ENCODE assay signal across 3 cellular contexts in the genomic region with DNA sequence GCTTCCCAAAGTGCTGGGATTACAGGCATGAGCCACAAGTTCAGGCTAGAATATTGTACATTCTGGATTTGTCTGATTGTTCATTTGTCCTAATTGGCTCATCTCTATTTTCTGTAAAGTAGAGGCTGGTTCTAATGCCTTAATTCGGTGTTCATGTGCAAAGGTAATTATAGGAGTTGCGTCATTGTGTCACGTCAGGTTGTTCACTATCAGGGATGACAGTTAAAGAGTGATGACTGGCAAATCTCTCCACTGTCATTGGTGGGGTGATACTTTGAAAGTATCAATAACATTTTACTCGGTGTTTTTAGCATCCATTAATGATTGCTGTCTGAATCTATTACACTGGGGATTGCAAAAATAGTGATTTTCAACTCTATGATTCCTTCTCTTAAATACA.
TF ChIP-seq lines count a peak whose summit lies in the region.

No MANE protein-coding gene starts in this region.

TF ChIP-seq in HepG2, 621 proteins besides CTCF, POLR2A, EP300 and RAD21:
- TF ChIP-seq ZNF546 (CRISPR knock-in tag; conservative IDR thresholded peaks at IDR 0.05) (no peak), CEBPB (IDR thresholded peaks at IDR 0.05; ENCODE audit: borderline replicate concordance, low read depth, low read length) (0 out of 2 replicates have a peak, but pooled peaks have one; percentile 9)

TF ChIP-seq in IMR-90, 13 proteins besides CTCF, POLR2A, EP300 and RAD21:
- TF ChIP-seq RFX5 (IDR thresholded peaks at IDR 0.05; ENCODE audit: low read depth, low read length) (no peak), MAFK (IDR thresholded peaks at IDR 0.05; ENCODE audit: low read depth, low read length) (no peak), SMC3 (IDR thresholded peaks at IDR 0.05; ENCODE audit: low read depth, low read length) (no peak), MXI1 (IDR thresholded peaks at IDR 0.05; ENCODE audit: borderline replicate concordance, low read depth, low read length) (no peak), CEBPB (IDR thresholded peaks at IDR 0.05; ENCODE audit: low read depth, low read length) (peak; percentile 44; the same call in 1 of the 2 replicates), FOS (IDR thresholded peaks at IDR 0.05; ENCODE audit: low read depth, low read length) (no peak), BHLHE40 (IDR thresholded peaks at IDR 0.05; ENCODE audit: low read depth, low read length) (no peak)
- TF ChIP-seq, protein P1, sequence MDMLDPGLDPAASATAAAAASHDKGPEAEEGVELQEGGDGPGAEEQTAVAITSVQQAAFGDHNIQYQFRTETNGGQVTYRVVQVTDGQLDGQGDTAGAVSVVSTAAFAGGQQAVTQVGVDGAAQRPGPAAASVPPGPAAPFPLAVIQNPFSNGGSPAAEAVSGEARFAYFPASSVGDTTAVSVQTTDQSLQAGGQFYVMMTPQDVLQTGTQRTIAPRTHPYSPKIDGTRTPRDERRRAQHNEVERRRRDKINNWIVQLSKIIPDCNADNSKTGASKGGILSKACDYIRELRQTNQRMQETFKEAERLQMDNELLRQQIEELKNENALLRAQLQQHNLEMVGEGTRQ (IDR thresholded peaks at IDR 0.05; ENCODE audit: low read depth, low read length), result no peak

TF ChIP-seq in neural cell, 6 proteins besides CTCF, POLR2A, EP300 and RAD21:
- no peak for TF ChIP-seq SMC3 (conservative IDR thresholded peaks at IDR 0.05; ENCODE audit: poor library complexity)
- TF ChIP-seq EZH2 (IDR thresholded peaks at IDR 0.05; ENCODE audit: borderline replicate concordance, insufficient read depth, low read length, poor library complexity, severe bottlenecking), result no peak
- no peak for TF ChIP-seq REST (IDR thresholded peaks at IDR 0.05; ENCODE audit: borderline replicate concordance)
- TF ChIP-seq TAF1 (IDR thresholded peaks at IDR 0.05; ENCODE audit: low read depth), result no peak
- no peak for TF ChIP-seq POLR2AphosphoS5 (IDR thresholded peaks at IDR 0.05)
- TF ChIP-seq MXI1 (conservative IDR thresholded peaks at IDR 0.05; ENCODE audit: poor library complexity, severe bottlenecking), result no peak
